Comparison of ENCODE assay signal across 1 cellular context in the genomic region with DNA sequence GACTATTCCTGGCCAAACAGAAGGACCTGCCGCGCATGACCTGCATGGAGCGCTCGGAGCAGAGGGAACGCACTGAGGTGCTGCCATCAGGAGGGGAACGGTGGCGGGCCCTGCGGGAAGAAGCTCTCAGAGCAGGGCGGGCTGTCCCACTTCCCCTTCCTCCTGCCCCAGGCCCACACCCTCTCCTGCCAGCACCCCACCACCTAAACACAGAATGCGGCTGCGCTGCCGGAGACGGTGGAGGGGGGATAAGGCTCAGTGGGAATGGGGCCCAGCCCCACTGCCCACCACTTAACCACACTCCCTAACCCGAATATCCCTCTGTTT.
TF ChIP-seq lines count a peak whose summit lies in the region.

No MANE protein-coding gene starts in this region.

TF ChIP-seq in IMR-90, 13 proteins besides CTCF, POLR2A, EP300 and RAD21:
- TF ChIP-seq SMC3 (IDR thresholded peaks at IDR 0.05; ENCODE audit: low read depth, low read length) (no peak), NFE2L2 (IDR thresholded peaks at IDR 0.05; ENCODE audit: low read depth, low read length) (no peak), MXI1 (IDR thresholded peaks at IDR 0.05; ENCODE audit: borderline replicate concordance, low read depth, low read length) (no peak), CHD1 (IDR thresholded peaks at IDR 0.05; ENCODE audit: low read depth, low read length) (no peak), RFX5 (IDR thresholded peaks at IDR 0.05; ENCODE audit: low read depth, low read length) (no peak), RCOR1 (IDR thresholded peaks at IDR 0.05; ENCODE audit: insufficient replicate concordance, low read length) (no peak), CEBPB (IDR thresholded peaks at IDR 0.05; ENCODE audit: low read depth, low read length) (no peak), BHLHE40 (IDR thresholded peaks at IDR 0.05; ENCODE audit: low read depth, low read length) (no peak), FOS (IDR thresholded peaks at IDR 0.05; ENCODE audit: low read depth, low read length) (no peak), MAFK (IDR thresholded peaks at IDR 0.05; ENCODE audit: low read depth, low read length) (no peak), MAZ (IDR thresholded peaks at IDR 0.05; ENCODE audit: borderline replicate concordance, low read depth, low read length) (no peak)
- TF ChIP-seq, protein P1, sequence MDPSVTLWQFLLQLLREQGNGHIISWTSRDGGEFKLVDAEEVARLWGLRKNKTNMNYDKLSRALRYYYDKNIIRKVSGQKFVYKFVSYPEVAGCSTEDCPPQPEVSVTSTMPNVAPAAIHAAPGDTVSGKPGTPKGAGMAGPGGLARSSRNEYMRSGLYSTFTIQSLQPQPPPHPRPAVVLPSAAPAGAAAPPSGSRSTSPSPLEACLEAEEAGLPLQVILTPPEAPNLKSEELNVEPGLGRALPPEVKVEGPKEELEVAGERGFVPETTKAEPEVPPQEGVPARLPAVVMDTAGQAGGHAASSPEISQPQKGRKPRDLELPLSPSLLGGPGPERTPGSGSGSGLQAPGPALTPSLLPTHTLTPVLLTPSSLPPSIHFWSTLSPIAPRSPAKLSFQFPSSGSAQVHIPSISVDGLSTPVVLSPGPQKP (IDR thresholded peaks at IDR 0.05; ENCODE audit: borderline replicate concordance, low read depth, low read length), result no peak
- TF ChIP-seq, protein P2, sequence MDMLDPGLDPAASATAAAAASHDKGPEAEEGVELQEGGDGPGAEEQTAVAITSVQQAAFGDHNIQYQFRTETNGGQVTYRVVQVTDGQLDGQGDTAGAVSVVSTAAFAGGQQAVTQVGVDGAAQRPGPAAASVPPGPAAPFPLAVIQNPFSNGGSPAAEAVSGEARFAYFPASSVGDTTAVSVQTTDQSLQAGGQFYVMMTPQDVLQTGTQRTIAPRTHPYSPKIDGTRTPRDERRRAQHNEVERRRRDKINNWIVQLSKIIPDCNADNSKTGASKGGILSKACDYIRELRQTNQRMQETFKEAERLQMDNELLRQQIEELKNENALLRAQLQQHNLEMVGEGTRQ (IDR thresholded peaks at IDR 0.05; ENCODE audit: low read depth, low read length), result no peak
